33 cellular contexts compared by ENCODE assay signal in genomic region chr2:121582272-121582671, GRCh38. TPM values are rescaled to one million over a fixed set of nuclear protein-coding genes. Genes with fewer than 3 reads are reported as not detected.
"Had no signal": no experiment of that assay in that cellular context is flagged by ENCODE, and none has a peak within 500 bp of the region (broad histone marks: within the 10 kb centered on the region; RNA-seq: fewer than 3 reads in every experiment).

No MANE protein-coding gene starts in this region.

- H3K27me3 ChIP-seq: brain microvascular endothelial cell, esophagus squamous epithelium, heart right ventricle, neural progenitor cell, spleen, thyroid gland, upper lobe of left lung, vagina had no signal

- H3K27me3 Mint-ChIP-seq: activated CD4-positive, alpha-beta memory T cell treated with anti-CD3 and anti-CD28 coated beads for 36 hours; activated CD4-positive, alpha-beta T cell treated with anti-CD3 and anti-CD28 coated beads, Interleukin-2, amount 10 ng/mL, durations not matched to agents 24 days and 14 days; activated naive CD8-positive, alpha-beta T cell treated with anti-CD3 and anti-CD28 coated beads, Interleukin-2, amount 10 ng/mL, durations not matched to agents 7 days and 5 days; dendritic cell treated with granulocyte-macrophage colony-stimulating factor and Interleukin-4, amounts not matched to agents 40 ng/mL and 50 ng/mL, for 4 days; naive thymus-derived CD8-positive, alpha-beta T cell; stimulated activated naive CD8-positive, alpha-beta T cell treated with anti-CD3 and anti-CD28 coated beads, Interleukin-15, amount 100 ng/mL, for 72 hours had no signal

- FAIRE-seq: astrocyte had no signal

- ATAC-seq: heart right ventricle; left lobe of liver; lower lobe of right lung; naive thymus-derived CD8-positive, alpha-beta T cell; right cardiac atrium; stimulated activated naive CD8-positive, alpha-beta T cell treated with anti-CD3 and anti-CD28 coated beads, Interleukin-15, amount 100 ng/mL, for 72 hours had no signal

- H3K4me1 ChIP-seq: parathyroid adenoma, vagina had no signal

- DNase-seq: activated CD4-positive, alpha-beta memory T cell treated with anti-CD3 and anti-CD28 coated beads for 36 hours; activated CD4-positive, alpha-beta T cell treated with anti-CD3 and anti-CD28 coated beads, Interleukin-2, amount 10 ng/mL, durations not matched to agents 24 days and 14 days; activated CD4-positive, CD25-positive, alpha-beta regulatory T cell treated with anti-CD3 and anti-CD28 coated beads, Interleukin-2, amount 50 U/mL, for 72 hours; activated effector memory CD4-positive, alpha-beta T cell treated with Interleukin-2 at 50 U/mL for 16 hours; activated naive CD4-positive, alpha-beta T cell treated with Interleukin-2 at 50 U/mL for 16 hours; activated naive CD8-positive, alpha-beta T cell treated with anti-CD3 and anti-CD28 coated beads, Interleukin-2, amount 10 ng/mL, durations not matched to agents 7 days and 5 days; activated T-cell treated with anti-CD3 and anti-CD28 coated beads, Interleukin-2, amount 50 U/mL, for 48 hours; amniotic stem cell; brain microvascular endothelial cell; esophagus squamous epithelium; foreskin melanocyte; heart right ventricle; lower lobe of right lung; mesenchymal stem cell; naive thymus-derived CD8-positive, alpha-beta T cell; occipital lobe; spleen; stimulated activated naive CD8-positive, alpha-beta T cell treated with anti-CD3 and anti-CD28 coated beads, Interleukin-15, amount 100 ng/mL, for 72 hours; substantia nigra; T-helper 2 cell; thyroid gland; upper lobe of left lung had no signal

- H3K36me3 Mint-ChIP-seq: activated CD4-positive, alpha-beta memory T cell treated with anti-CD3 and anti-CD28 coated beads for 36 hours had no signal

- H3K4me3 ChIP-seq: esophagus squamous epithelium, heart right ventricle, lower lobe of right lung, neural progenitor cell, spleen, thyroid gland, upper lobe of left lung, vagina had no signal

- H3K4me3 Mint-ChIP-seq: activated CD4-positive, alpha-beta memory T cell treated with anti-CD3 and anti-CD28 coated beads for 36 hours; activated CD4-positive, alpha-beta T cell treated with anti-CD3 and anti-CD28 coated beads, Interleukin-2, amount 10 ng/mL, durations not matched to agents 24 days and 14 days; activated naive CD8-positive, alpha-beta T cell treated with anti-CD3 and anti-CD28 coated beads, Interleukin-2, amount 10 ng/mL, durations not matched to agents 7 days and 5 days; dendritic cell treated with granulocyte-macrophage colony-stimulating factor and Interleukin-4, amounts not matched to agents 40 ng/mL and 50 ng/mL, for 4 days; naive thymus-derived CD8-positive, alpha-beta T cell; neural progenitor cell; stimulated activated naive CD8-positive, alpha-beta T cell treated with anti-CD3 and anti-CD28 coated beads, Interleukin-15, amount 100 ng/mL, for 72 hours had no signal

- H3K27ac Mint-ChIP-seq: activated CD4-positive, alpha-beta memory T cell treated with anti-CD3 and anti-CD28 coated beads for 36 hours; activated CD4-positive, alpha-beta T cell treated with anti-CD3 and anti-CD28 coated beads, Interleukin-2, amount 10 ng/mL, durations not matched to agents 24 days and 14 days; dendritic cell treated with granulocyte-macrophage colony-stimulating factor and Interleukin-4, amounts not matched to agents 40 ng/mL and 50 ng/mL, for 4 days; neural progenitor cell had no signal

- H3K36me3 ChIP-seq: brain microvascular endothelial cell, esophagus squamous epithelium, heart right ventricle, lower lobe of right lung, neural progenitor cell, thyroid gland, upper lobe of left lung, vagina had no signal

- H3K9me3 Mint-ChIP-seq: activated CD4-positive, alpha-beta memory T cell treated with anti-CD3 and anti-CD28 coated beads for 36 hours; activated CD4-positive, alpha-beta T cell treated with anti-CD3 and anti-CD28 coated beads, Interleukin-2, amount 10 ng/mL, durations not matched to agents 24 days and 14 days; activated naive CD8-positive, alpha-beta T cell treated with anti-CD3 and anti-CD28 coated beads, Interleukin-2, amount 10 ng/mL, durations not matched to agents 7 days and 5 days; dendritic cell treated with granulocyte-macrophage colony-stimulating factor and Interleukin-4, amounts not matched to agents 40 ng/mL and 50 ng/mL, for 4 days; naive thymus-derived CD8-positive, alpha-beta T cell; neural progenitor cell; stimulated activated naive CD8-positive, alpha-beta T cell treated with anti-CD3 and anti-CD28 coated beads, Interleukin-15, amount 100 ng/mL, for 72 hours had no signal

- H3K27ac ChIP-seq: brain microvascular endothelial cell, epithelial cell of prostate, esophagus squamous epithelium, lower lobe of right lung, neural progenitor cell, parathyroid adenoma, spleen, thyroid gland, upper lobe of left lung, vagina had no signal

- H3K9me3 ChIP-seq: esophagus squamous epithelium, heart right ventricle, lower lobe of right lung, spleen, thyroid gland, upper lobe of left lung, vagina had no signal

RNA-seq across cellular contexts. Expression of gene RNU4ATAC, which starts 51.6 kb away (rescaled TPM):
- total RNA-seq: activated CD4-positive, alpha-beta memory T cell treated with anti-CD3 and anti-CD28 coated beads for 36 hours; activated CD4-positive, alpha-beta T cell treated with anti-CD3 and anti-CD28 coated beads, Interleukin-2, amount 10 ng/mL, durations not matched to agents 24 days and 14 days; activated CD8-positive, alpha-beta memory T cell treated with anti-CD3 and anti-CD28 coated beads for 36 hours; activated naive CD8-positive, alpha-beta T cell treated with anti-CD3 and anti-CD28 coated beads, Interleukin-2, amount 10 ng/mL, durations not matched to agents 7 days and 5 days; astrocyte; cardiac septum; esophagus squamous epithelium; heart right ventricle; kidney epithelial cell; left lobe of liver; naive thymus-derived CD8-positive, alpha-beta T cell; thyroid gland; upper lobe of left lung; vagina had no signal
- polyA plus RNA-seq: heart right ventricle; naive thymus-derived CD8-positive, alpha-beta T cell; right cardiac atrium; spleen had no signal
